ENCODE assay signal across 9 cellular contexts in genomic region chr10:21171936-21172773, GRCh38.
DNase-seq lines count a peak whose midpoint lies in the region; ATAC-seq, FAIRE-seq and TF ChIP-seq lines count a peak whose summit lies in the region.
"Had no signal": no experiment of that assay in that cellular context is flagged by ENCODE, and none has a peak within 500 bp of the region (broad histone marks: within the 10 kb centered on the region; RNA-seq: fewer than 3 reads in every experiment).

No MANE protein-coding gene starts in this region.

- H3K4me3 Mint-ChIP-seq in activated naive CD8-positive, alpha-beta T cell: peak overlapping the region; percentile 59
- H3K4me3 Mint-ChIP-seq in activated naive CD8-positive, alpha-beta T cell treated with anti-CD3 and anti-CD28 coated beads, Interleukin-2, amount 50 U/mL, for 24 hours: no peak overlapping the region
- H3K4me3 Mint-ChIP-seq in brain (peak overlapping the region; percentile 72 to 98 (median 83)), type B pancreatic cell (peak overlapping the region; percentile 94)
- H3K4me3 Mint-ChIP-seq: B cell had no signal

- H3K4me1 Mint-ChIP-seq in activated naive CD8-positive, alpha-beta T cell (ENCODE audit: low read depth): peaks cover 16% of the 10 kb centered on the region
- H3K4me1 Mint-ChIP-seq in activated naive CD8-positive, alpha-beta T cell treated with anti-CD3 and anti-CD28 coated beads, Interleukin-2, amount 50 U/mL, for 24 hours: peaks cover 8% of the 10 kb centered on the region
- H3K4me1 Mint-ChIP-seq in brain (peaks cover 56% of the 10 kb centered on the region), type B pancreatic cell (ENCODE audit: unreplicated experiment) (peaks cover 20% of the 10 kb centered on the region)

- peaks cover 23% of the 10 kb centered on the region for H3K27me3 Mint-ChIP-seq in activated naive CD8-positive, alpha-beta T cell
- peaks cover 56% of the 10 kb centered on the region for H3K27me3 Mint-ChIP-seq in activated naive CD8-positive, alpha-beta T cell treated with anti-CD3 and anti-CD28 coated beads, Interleukin-2, amount 50 U/mL, for 24 hours
- H3K27me3 Mint-ChIP-seq in brain (peaks cover 23% of the 10 kb centered on the region), type B pancreatic cell (peaks cover 41% of the 10 kb centered on the region)

- H3K27ac Mint-ChIP-seq in activated naive CD8-positive, alpha-beta T cell: no peak overlapping the region
- H3K27ac Mint-ChIP-seq in activated naive CD8-positive, alpha-beta T cell treated with anti-CD3 and anti-CD28 coated beads, Interleukin-2, amount 50 U/mL, for 24 hours: no peak overlapping the region
- H3K27ac Mint-ChIP-seq in brain: peak overlapping the region; percentile 9 to 83 (median 75)
- peak overlapping the region; percentile 79 for H3K27ac Mint-ChIP-seq in type B pancreatic cell
- H3K27ac Mint-ChIP-seq: B cell had no signal

- H3K9me3 Mint-ChIP-seq in activated naive CD8-positive, alpha-beta T cell (ENCODE audit: low read depth): no peaks in the 10 kb centered on the region
- no peaks in the 10 kb centered on the region for H3K9me3 Mint-ChIP-seq in activated naive CD8-positive, alpha-beta T cell treated with anti-CD3 and anti-CD28 coated beads, Interleukin-2, amount 50 U/mL, for 24 hours
- H3K9me3 Mint-ChIP-seq in brain (peaks cover 0 to 9% (median 2%) of the 10 kb centered on the region in 5 experiments), type B pancreatic cell (no peaks in the 10 kb centered on the region)

- no peak for ATAC-seq in activated naive CD8-positive, alpha-beta T cell treated with anti-CD3 and anti-CD28 coated beads, Interleukin-2, amount 50 U/mL, for 24 hours
- ATAC-seq in left lobe of liver (peak; percentile 40), HG02763 (IDR thresholded peaks at IDR 0.05; ENCODE audit: unreplicated experiment) (no peak)

- H3K36me3 Mint-ChIP-seq in activated naive CD8-positive, alpha-beta T cell: no peaks in the 10 kb centered on the region
- H3K36me3 Mint-ChIP-seq in activated naive CD8-positive, alpha-beta T cell treated with anti-CD3 and anti-CD28 coated beads, Interleukin-2, amount 50 U/mL, for 24 hours (ENCODE audit: low read depth): no peaks in the 10 kb centered on the region
- peaks cover 27% of the 10 kb centered on the region for H3K36me3 Mint-ChIP-seq in brain
- peaks cover 12% of the 10 kb centered on the region for H3K36me3 Mint-ChIP-seq in type B pancreatic cell

- no peak for DNase-seq in activated naive CD8-positive, alpha-beta T cell treated with anti-CD3 and anti-CD28 coated beads, Interleukin-2, amount 50 U/mL, for 24 hours
- DNase-seq in left lobe of liver (ENCODE audit: low spot score): no peak
- DNase-seq in type B pancreatic cell (ENCODE audit: extremely low spot score, unreplicated experiment): no peak
- no peak for DNase-seq in urothelium cell line (ENCODE audit: low spot score)
- no peak for DNase-seq in central memory CD4-positive, alpha-beta T cell

- FAIRE-seq in urothelium cell line (lab: Jason Lieb, UNC): no peak

- TF ChIP-seq CTCF in brain (conservative IDR thresholded peaks at IDR 0.05) (no peak), type B pancreatic cell (conservative IDR thresholded peaks at IDR 0.05) (no peak)

Comparison
In these comparisons a context has a peak if more than half of its experiments do, and no peak if none do; other contexts are left out.
1. H3K27ac Mint-ChIP-seq: peak in brain (5 of 5) and type B pancreatic cell (single experiment); none in activated naive CD8-positive, alpha-beta T cell (single experiment) and activated naive CD8-positive, alpha-beta T cell treated with anti-CD3 and anti-CD28 coated beads, Interleukin-2, amount 50 U/mL, for 24 hours (single experiment).